In genomic region chr3:147649475-147649874, GRCh38 we compare ENCODE assay signal across 16 cellular contexts.
DNase-seq lines count a peak whose midpoint lies in the region; ATAC-seq and TF ChIP-seq lines count a peak whose summit lies in the region.
"Had no signal": no experiment of that assay in that cellular context is flagged by ENCODE, and none has a peak within 500 bp of the region (broad histone marks: within the 10 kb centered on the region; RNA-seq: fewer than 3 reads in every experiment).

No MANE protein-coding gene starts in this region.

- no peak overlapping the region for H3K9ac ChIP-seq in Loucy (ENCODE audit: low read depth, low read length, poor library complexity, severe bottlenecking)

- H3K4me2 ChIP-seq in Loucy (ENCODE audit: low read depth, low read length, poor library complexity, severe bottlenecking), result peak overlapping the region; percentile 0

- ATAC-seq in central memory CD8-positive, alpha-beta T cell (replicated peaks; ENCODE audit: extremely low read depth, poor library complexity, severe bottlenecking), result peak; percentile 19
- no peak for ATAC-seq in gastrocnemius medialis
- ATAC-seq: HCT116 had no signal

- H3K4me3 ChIP-seq in Loucy (ENCODE audit: low read length, poor library complexity, severe bottlenecking), result no peak overlapping the region
- no peak overlapping the region for H3K4me3 ChIP-seq in gastrocnemius medialis

- no peaks in the 10 kb centered on the region for H3K9me2 ChIP-seq in Loucy (replicated peaks; ENCODE audit: low read depth, low read length)

- H3K36me3 Mint-ChIP-seq in central memory CD8-positive, alpha-beta T cell (ENCODE audit: insufficient read depth), result no peaks in the 10 kb centered on the region
- H3K36me3 Mint-ChIP-seq: CD4-positive, alpha-beta memory T cell had no signal

- TF ChIP-seq CTCF in Loucy (conservative IDR thresholded peaks at IDR 0.05; ENCODE audit: low read length), result peak; percentile 23
- no peak for TF ChIP-seq CTCF in GM20000 (IDR thresholded peaks at IDR 0.05; ENCODE audit: extremely low read depth, missing control alignments)
- TF ChIP-seq CTCF in gastrocnemius medialis (IDR thresholded peaks at IDR 0.05 in 4 of 5, conservative IDR thresholded peaks at IDR 0.05 in 1 of 5), result no peak

- H3K9me3 Mint-ChIP-seq in central memory CD8-positive, alpha-beta T cell, result peaks cover 16% of the 10 kb centered on the region
- H3K9me3 Mint-ChIP-seq: H9 had no signal

- no peaks in the 10 kb centered on the region; the same call in 1 of the 2 replicates for H3F3A ChIP-seq in Loucy (ENCODE audit: low read depth)

- no peak for TF ChIP-seq POLR2A in gastrocnemius medialis (IDR thresholded peaks at IDR 0.05)

- H3K9me3 ChIP-seq in Loucy (ENCODE audit: insufficient read depth, low read depth, low read length) (no peaks in the 10 kb centered on the region), gastrocnemius medialis (no peaks in the 10 kb centered on the region)

- no peak for DNase-seq in central memory CD8-positive, alpha-beta T cell (ENCODE audit: low spot score in 2 of 2)
- DNase-seq in iPS-NIHi11 (ENCODE audit: low spot score) (peak; percentile 8), retina (peak; percentile 11), medulla oblongata (ENCODE audit: extremely low spot score) (no peak), NCI-H146 (lab: John Stamatoyannopoulos, UW) (no peak), GM20000 (ENCODE audit: low spot score) (no peak), gastrocnemius medialis (no peak)
- DNase-seq: C1 segment of cervical spinal cord; Calu3; CD4-positive, alpha-beta memory T cell; COR-L47; DMS79 treated with DMSO at 0.1 percent for 48 hours; GF-D8; H9 had no signal

- no peaks in the 10 kb centered on the region for H3K4me1 Mint-ChIP-seq in central memory CD8-positive, alpha-beta T cell
- H3K4me1 Mint-ChIP-seq: CD4-positive, alpha-beta memory T cell had no signal

- intact Hi-C loops in gastrocnemius medialis (cut with DNase I; ENCODE audit: low total_unique reads), result no loop called here

- H3K4me1 ChIP-seq in Loucy (ENCODE audit: insufficient read depth, low read length, poor library complexity, severe bottlenecking), result peaks cover 43% of the 10 kb centered on the region
- H3K4me1 ChIP-seq in gastrocnemius medialis, result peaks cover 5 to 33% of the 10 kb centered on the region in 2 donors

- H3K27me3 ChIP-seq in Loucy (ENCODE audit: insufficient read depth, low read length, poor library complexity, severe bottlenecking) (no peaks in the 10 kb centered on the region), gastrocnemius medialis (no peaks in the 10 kb centered on the region)

- no peaks in the 10 kb centered on the region for H3K36me3 ChIP-seq in Loucy (ENCODE audit: insufficient read depth, low read length)
- H3K36me3 ChIP-seq in gastrocnemius medialis, result no peaks in the 10 kb centered on the region

- H3K27ac ChIP-seq in gastrocnemius medialis, result no peak overlapping the region

- no peaks in the 10 kb centered on the region for H4K20me1 ChIP-seq in Loucy (ENCODE audit: insufficient read depth, low read length, poor library complexity, severe bottlenecking)

- in situ Hi-C loops in gastrocnemius medialis (cut with MboI; ENCODE audit: low sequenced_read_pairs in 4 of 4), result no loop called here

- H3K79me2 ChIP-seq in Loucy (ENCODE audit: insufficient read depth, low read length), result no peaks in the 10 kb centered on the region

- H3K27me3 Mint-ChIP-seq in central memory CD8-positive, alpha-beta T cell, result no peaks in the 10 kb centered on the region
- H3K27me3 Mint-ChIP-seq: CD4-positive, alpha-beta memory T cell had no signal

- no peak overlapping the region for H3K4me3 Mint-ChIP-seq in central memory CD8-positive, alpha-beta T cell
- H3K4me3 Mint-ChIP-seq: CD4-positive, alpha-beta memory T cell; H9 had no signal

- no peak overlapping the region for H3K27ac Mint-ChIP-seq in central memory CD8-positive, alpha-beta T cell (ENCODE audit: low read depth)
- H3K27ac Mint-ChIP-seq: H9 had no signal

- no peak overlapping the region for H2AFZ ChIP-seq in Loucy (ENCODE audit: low read length)

Comparison
In these comparisons a context has a peak if more than half of its experiments do, and no peak if none do; other contexts are left out.
1. DNase-seq: peak in iPS-NIHi11 (single experiment) and retina (single experiment); none in central memory CD8-positive, alpha-beta T cell (0 of 2), medulla oblongata (single experiment), NCI-H146 (single experiment), GM20000 (single experiment) and gastrocnemius medialis (0 of 2).